Comparison of ENCODE assay signal across 9 cellular contexts in the genomic region with DNA sequence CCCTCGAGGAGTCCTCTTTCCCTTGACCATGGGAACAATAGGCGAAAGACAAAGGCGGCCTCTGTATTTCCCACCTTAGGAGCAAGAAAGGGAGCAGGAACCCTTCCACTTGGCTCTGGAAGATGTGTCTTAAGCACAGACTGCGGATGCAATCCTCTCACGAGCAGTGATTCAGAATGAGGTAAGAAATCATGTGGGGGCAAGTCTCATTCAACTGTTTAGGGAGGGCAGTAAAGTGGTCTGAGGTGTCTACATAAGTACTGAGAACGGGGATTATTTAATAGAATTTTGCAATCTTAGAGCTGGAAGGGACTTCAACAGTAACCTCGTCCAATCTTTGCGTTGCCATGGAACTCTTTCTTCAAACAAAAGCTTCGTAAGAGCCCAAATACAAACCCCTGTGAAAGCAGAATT. TPM values are rescaled to one million over a fixed set of nuclear protein-coding genes. Genes with fewer than 3 reads are reported as not detected.
DNase-seq lines count a peak whose midpoint lies in the region; ATAC-seq and TF ChIP-seq lines count a peak whose summit lies in the region.
"Had no signal": no experiment of that assay in that cellular context is flagged by ENCODE, and none has a peak within 500 bp of the region (broad histone marks: within the 10 kb centered on the region; RNA-seq: fewer than 3 reads in every experiment).

No MANE protein-coding gene starts in this region.

- H3K27me3 ChIP-seq in GM23338 (ENCODE audit: insufficient read depth) (peaks cover 21% of the 10 kb centered on the region), adipocyte (replicated peaks; ENCODE audit: control insufficient read depth, insufficient read depth, low read length) (no peaks in the 10 kb centered on the region)
- H3K27me3 ChIP-seq: ascending aorta had no signal

- no peak overlapping the region for H3K4me3 ChIP-seq in GM23338
- H3K4me3 ChIP-seq in adipocyte (ENCODE audit: low read length) = peak overlapping the region; percentile 95
- H3K4me3 ChIP-seq in skin epidermis = no peak overlapping the region

- H3K36me3 Mint-ChIP-seq in GM23338 (ENCODE audit: low read depth) = no peaks in the 10 kb centered on the region; the same call in 2 of the 3 replicates

- no peaks in the 10 kb centered on the region for H3K9me3 ChIP-seq in adipocyte (ENCODE audit: control insufficient read depth, low read length)
- H3K9me3 ChIP-seq: ascending aorta had no signal

- H3K9ac ChIP-seq in adipocyte (ENCODE audit: low read length) = peak overlapping the region; percentile 89

- no peaks in the 10 kb centered on the region for H4K20me1 ChIP-seq in GM23338 (replicated peaks; ENCODE audit: insufficient read depth)

- no peaks in the 10 kb centered on the region; the same call in 2 of the 3 replicates for H3K9me3 Mint-ChIP-seq in GM23338

- peaks cover 5% of the 10 kb centered on the region for H3K27me3 Mint-ChIP-seq in GM23338 (ENCODE audit: insufficient read depth, low read depth, poor library complexity)

- H3K4me1 Mint-ChIP-seq in GM23338 = peaks cover 28% of the 10 kb centered on the region

- H3K36me3 ChIP-seq in GM23338 (ENCODE audit: insufficient read depth) (no peaks in the 10 kb centered on the region), adipocyte (ENCODE audit: control insufficient read depth, insufficient read depth, low read length, severe bottlenecking) (no peaks in the 10 kb centered on the region)
- H3K36me3 ChIP-seq: ascending aorta had no signal

- H3K4me1 ChIP-seq in GM23338 (ENCODE audit: insufficient read depth) (peaks cover 24% of the 10 kb centered on the region), adipocyte (ENCODE audit: control insufficient read depth, insufficient read depth, low read length) (peaks cover 39% of the 10 kb centered on the region)

- H3K4me2 ChIP-seq in GM23338 = peak overlapping the region; percentile 99; the same call in 1 of the 2 replicates

- H3K4me3 Mint-ChIP-seq in GM23338 = no peak overlapping the region; the same call in 2 of the 3 replicates

- H2AFZ ChIP-seq in GM23338 = peak overlapping the region; percentile 91

- DNase-seq in GM23338 (ENCODE audit: low spot score) (no peak), adipocyte (ENCODE audit: low read depth) (peak; percentile 68), glomerular visceral epithelial cell (ENCODE audit: extremely low spot score) (peak; percentile 63), ureter (ENCODE audit: low spot score) (no peak)
- no peak for DNase-seq in stimulated activated CD4-positive, alpha-beta T cell treated with anti-CD3 and anti-CD28 coated beads, Interleukin-15, amount 100 ng/mL, for 24 hours

- H3F3A ChIP-seq in GM23338 (replicated peaks; ENCODE audit: low read depth) = peaks cover 10% of the 10 kb centered on the region

- no peak for ATAC-seq in GM23338
- no peak for ATAC-seq in GM19328 (IDR thresholded peaks at IDR 0.05; ENCODE audit: unreplicated experiment)
- no peak for ATAC-seq in HG03571 (IDR thresholded peaks at IDR 0.05; ENCODE audit: unreplicated experiment)

- H3K27ac ChIP-seq in GM23338 (ENCODE audit: low read depth) (no peak overlapping the region), skin epidermis (peak overlapping the region in 15 of 21 experiments; percentile 17 to 82 (median 62))

- no peak overlapping the region for H3K27ac Mint-ChIP-seq in GM23338

- TF ChIP-seq CTCF in GM23338 (conservative IDR thresholded peaks at IDR 0.05; ENCODE audit: low read depth in 2 of 2) = no peak

- no peaks in the 10 kb centered on the region for H3K9me2 ChIP-seq in GM23338 (ENCODE audit: insufficient read depth)

- H3K79me2 ChIP-seq in GM23338 (replicated peaks; ENCODE audit: insufficient read depth) = no peaks in the 10 kb centered on the region

TF ChIP-seq in GM23338, 12 proteins besides CTCF, POLR2A, EP300 and RAD21 (continues in another document):
- TF ChIP-seq ZNF331 (CRISPR knock-in tag; IDR thresholded peaks at IDR 0.05; ENCODE audit: low read depth) = no peak
- no peak for TF ChIP-seq POLR2AphosphoS5 (IDR thresholded peaks at IDR 0.05; ENCODE audit: low read depth)
- TF ChIP-seq, protein P1, sequence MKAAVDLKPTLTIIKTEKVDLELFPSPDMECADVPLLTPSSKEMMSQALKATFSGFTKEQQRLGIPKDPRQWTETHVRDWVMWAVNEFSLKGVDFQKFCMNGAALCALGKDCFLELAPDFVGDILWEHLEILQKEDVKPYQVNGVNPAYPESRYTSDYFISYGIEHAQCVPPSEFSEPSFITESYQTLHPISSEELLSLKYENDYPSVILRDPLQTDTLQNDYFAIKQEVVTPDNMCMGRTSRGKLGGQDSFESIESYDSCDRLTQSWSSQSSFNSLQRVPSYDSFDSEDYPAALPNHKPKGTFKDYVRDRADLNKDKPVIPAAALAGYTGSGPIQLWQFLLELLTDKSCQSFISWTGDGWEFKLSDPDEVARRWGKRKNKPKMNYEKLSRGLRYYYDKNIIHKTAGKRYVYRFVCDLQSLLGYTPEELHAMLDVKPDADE (IDR thresholded peaks at IDR 0.05) = no peak
- TF ChIP-seq CREB1 (CRISPR knock-in tag; IDR thresholded peaks at IDR 0.05; ENCODE audit: low read depth) = no peak
- TF ChIP-seq, protein P2, sequence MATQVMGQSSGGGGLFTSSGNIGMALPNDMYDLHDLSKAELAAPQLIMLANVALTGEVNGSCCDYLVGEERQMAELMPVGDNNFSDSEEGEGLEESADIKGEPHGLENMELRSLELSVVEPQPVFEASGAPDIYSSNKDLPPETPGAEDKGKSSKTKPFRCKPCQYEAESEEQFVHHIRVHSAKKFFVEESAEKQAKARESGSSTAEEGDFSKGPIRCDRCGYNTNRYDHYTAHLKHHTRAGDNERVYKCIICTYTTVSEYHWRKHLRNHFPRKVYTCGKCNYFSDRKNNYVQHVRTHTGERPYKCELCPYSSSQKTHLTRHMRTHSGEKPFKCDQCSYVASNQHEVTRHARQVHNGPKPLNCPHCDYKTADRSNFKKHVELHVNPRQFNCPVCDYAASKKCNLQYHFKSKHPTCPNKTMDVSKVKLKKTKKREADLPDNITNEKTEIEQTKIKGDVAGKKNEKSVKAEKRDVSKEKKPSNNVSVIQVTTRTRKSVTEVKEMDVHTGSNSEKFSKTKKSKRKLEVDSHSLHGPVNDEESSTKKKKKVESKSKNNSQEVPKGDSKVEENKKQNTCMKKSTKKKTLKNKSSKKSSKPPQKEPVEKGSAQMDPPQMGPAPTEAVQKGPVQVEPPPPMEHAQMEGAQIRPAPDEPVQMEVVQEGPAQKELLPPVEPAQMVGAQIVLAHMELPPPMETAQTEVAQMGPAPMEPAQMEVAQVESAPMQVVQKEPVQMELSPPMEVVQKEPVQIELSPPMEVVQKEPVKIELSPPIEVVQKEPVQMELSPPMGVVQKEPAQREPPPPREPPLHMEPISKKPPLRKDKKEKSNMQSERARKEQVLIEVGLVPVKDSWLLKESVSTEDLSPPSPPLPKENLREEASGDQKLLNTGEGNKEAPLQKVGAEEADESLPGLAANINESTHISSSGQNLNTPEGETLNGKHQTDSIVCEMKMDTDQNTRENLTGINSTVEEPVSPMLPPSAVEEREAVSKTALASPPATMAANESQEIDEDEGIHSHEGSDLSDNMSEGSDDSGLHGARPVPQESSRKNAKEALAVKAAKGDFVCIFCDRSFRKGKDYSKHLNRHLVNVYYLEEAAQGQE (IDR thresholded peaks at IDR 0.05; ENCODE audit: unreplicated experiment) = no peak
- no peak for TF ChIP-seq EZH2 (IDR thresholded peaks at IDR 0.05; ENCODE audit: low read depth, unreplicated experiment)
- TF ChIP-seq JUNB (IDR thresholded peaks at IDR 0.05; ENCODE audit: unreplicated experiment) = no peak
- no peak for TF ChIP-seq NANOG (IDR thresholded peaks at IDR 0.05; ENCODE audit: borderline replicate concordance)

RNA-seq across cellular contexts. Expression of a gene that starts 1.6 kb away (rescaled TPM):
- total RNA-seq in GM23338 (2014; rRNA removed; shearing (Covaris generic)) = 8.5 and 9.5 TPM in 2 replicates
- 1.8 and 2.9 TPM in 2 replicates for polyA plus RNA-seq in GM23338 (2016; fragmentation: Nextera tagmentation; extraction: Ambion mirVana)
- 4.8 TPM for total RNA-seq in ureter

RNA-seq across cellular contexts. Expression of a gene that starts 21.4 kb away (rescaled TPM):
- 26.0 and 34.8 TPM in 2 replicates for total RNA-seq in GM23338 (2014; rRNA removed; shearing (Covaris generic))
- 18.7 and 25.1 TPM in 2 replicates for polyA plus RNA-seq in GM23338 (2016; fragmentation: Nextera tagmentation; extraction: Ambion mirVana)
- total RNA-seq in ureter = 58.6 TPM

RNA-seq across cellular contexts. Expression of a gene that starts 51.0 kb away (rescaled TPM):
- 30.4 and 32.1 TPM in 2 replicates for total RNA-seq in GM23338 (2014; rRNA removed; shearing (Covaris generic))
- 9.6 and 10.1 TPM in 2 replicates for polyA plus RNA-seq in GM23338 (2016; fragmentation: Nextera tagmentation; extraction: Ambion mirVana)
- total RNA-seq in ureter = 69.8 TPM

Comparison
In these comparisons a context has a peak if more than half of its experiments do, and no peak if none do; other contexts are left out.
1. DNase-seq: peak in adipocyte (single experiment) and glomerular visceral epithelial cell (single experiment); none in GM23338 (single experiment), stimulated activated CD4-positive, alpha-beta T cell treated with anti-CD3 and anti-CD28 coated beads, Interleukin-15, amount 100 ng/mL, for 24 hours (single experiment) and ureter (single experiment).